In genomic region chr1:180974236-180974635, GRCh38 we compare ENCODE assay signal across 30 cellular contexts. TPM values are rescaled to one million over a fixed set of nuclear protein-coding genes. Genes with fewer than 3 reads are reported as not detected.
DNase-seq lines count a peak whose midpoint lies in the region; ATAC-seq and TF ChIP-seq lines count a peak whose summit lies in the region.
"Had no signal": no experiment of that assay in that cellular context is flagged by ENCODE, and none has a peak within 500 bp of the region (broad histone marks: within the 10 kb centered on the region; RNA-seq: fewer than 3 reads in every experiment).

No MANE protein-coding gene starts in this region.

- H3K9me3 Mint-ChIP-seq in nephron progenitor cell = peaks cover 2% of the 10 kb centered on the region
- H3K9me3 Mint-ChIP-seq: effector memory CD8-positive, alpha-beta T cell; IgD-negative memory B cell; stimulated activated naive B cell treated with anti-CD40 and anti-IgM and Interleukin-4, amounts not matched to agents 10 μg/mL and 1 μg/mL and 100 μg/mL, for 72 hours had no signal

- intact Hi-C loops in body of pancreas (cut with DNase I) = no loop called here

- H3K4me1 Mint-ChIP-seq in T-helper 17 cell (peaks cover 27% of the 10 kb centered on the region), nephron progenitor cell (peaks cover 82% of the 10 kb centered on the region)

- H3K36me3 ChIP-seq in body of pancreas (replicated peaks in 1 of 2; ENCODE audit: insufficient read depth in 1 of 2, low read depth in 2 of 2) (no peaks in the 10 kb centered on the region), tibial nerve (peaks cover 0 to 46% (median 8%) of the 10 kb centered on the region in 3 donors)
- H3K36me3 ChIP-seq: gastrocnemius medialis had no signal

- H3K27me3 Mint-ChIP-seq in T-helper 17 cell (no peaks in the 10 kb centered on the region), nephron progenitor cell (ENCODE audit: low read depth, poor library complexity) (no peaks in the 10 kb centered on the region)
- H3K27me3 Mint-ChIP-seq: effector memory CD8-positive, alpha-beta T cell; IgD-negative memory B cell; stimulated activated naive B cell treated with anti-CD40 and anti-IgM and Interleukin-4, amounts not matched to agents 10 μg/mL and 1 μg/mL and 100 μg/mL, for 72 hours had no signal

- TF ChIP-seq POLR2A in body of pancreas (IDR thresholded peaks at IDR 0.05) (no peak), tibial nerve (IDR thresholded peaks at IDR 0.05) (no peak)

- H3K27ac Mint-ChIP-seq in T-helper 17 cell (peak overlapping the region; percentile 85), nephron progenitor cell (peak overlapping the region; percentile 40)
- H3K27ac Mint-ChIP-seq: IgD-negative memory B cell; stimulated activated naive B cell treated with anti-CD40 and anti-IgM and Interleukin-4, amounts not matched to agents 10 μg/mL and 1 μg/mL and 100 μg/mL, for 72 hours had no signal

- WGBS in body of pancreas, 2 donors = 54 to 59% methylated on average over 4 of the region's 4 CpGs
- WGBS in tibial nerve, 2 donors = 34 to 40% methylated on average over 4 of the region's 4 CpGs

- no peak for TF ChIP-seq EP300 in tibial nerve (IDR thresholded peaks at IDR 0.05)

- in situ Hi-C loops in GM13977 (cut with MboI; ENCODE audit: low pct_unique_long_range_greater_than_20kb, low sequenced_read_pairs, unreplicated experiment) = no loop called here

- H3K27ac ChIP-seq in HL-60 (replicated peaks) = peak overlapping the region; percentile 62; the same call in 1 of the 2 replicates
- no peak overlapping the region for H3K27ac ChIP-seq in body of pancreas
- peak overlapping the region in 2 of 4 donors; percentile 39 to 78 for H3K27ac ChIP-seq in tibial nerve
- H3K27ac ChIP-seq: 22Rv1, C4-2B, colonic mucosa, gastrocnemius medialis, hepatocyte, PC-9, sigmoid colon, WERI-Rb-1 had no signal

- H3K9me3 ChIP-seq in T-helper 17 cell (ENCODE audit: control insufficient read depth, low read length, poor library complexity, severe bottlenecking) (no peaks in the 10 kb centered on the region), body of pancreas (no peaks in the 10 kb centered on the region), tibial nerve (no peaks in the 10 kb centered on the region)
- H3K9me3 ChIP-seq: colonic mucosa, gastrocnemius medialis, sigmoid colon had no signal

- DNase-seq in NCI-H1417 (lab: John Stamatoyannopoulos, UW) (peak in 2 of 3 experiments; percentile 29 to 80), NCI-H1417 treated with DMSO at 0.1 percent for 48 hours (lab: John Stamatoyannopoulos, UW) (no peak), HL-60 (ENCODE audit: low read depth in 1 of 2, low spot score in 1 of 2) (no peak), T-helper 17 cell (no peak), nephron progenitor cell (no peak), GM13977 (ENCODE audit: low spot score) (no peak), body of pancreas (no peak), tibial nerve (ENCODE audit: low spot score in 2 of 2) (no peak)
- DNase-seq: activated CD4-positive, alpha-beta T cell treated with anti-CD3 and anti-CD28 coated beads for 48 hours; activated CD8-positive, alpha-beta memory T cell treated with anti-CD3 and anti-CD28 coated beads for 24 hours; activated T-cell treated with anti-CD3 and anti-CD28 coated beads, Interleukin-2, amount 50 U/mL, for 48 hours; colonic mucosa; effector memory CD8-positive, alpha-beta T cell; gastrocnemius medialis; left colon; mammary epithelial cell; NCI-H1092; NCI-H446 treated with DMSO at 0.1 percent for 48 hours; PC-9; posterior cingulate gyrus; SHP77; sigmoid colon; stimulated activated naive B cell treated with anti-CD40 and anti-IgM and Interleukin-4, amounts not matched to agents 10 μg/mL and 1 μg/mL and 100 μg/mL, for 72 hours; T-helper 9 cell; WERI-Rb-1 had no signal

- H3K4me3 ChIP-seq in HL-60 (replicated peaks; ENCODE audit: insufficient read depth, low read length) (no peak overlapping the region), body of pancreas (no peak overlapping the region), tibial nerve (no peak overlapping the region)
- H3K4me3 ChIP-seq: colonic mucosa, gastrocnemius medialis, hepatocyte, PC-9, sigmoid colon had no signal

- no peak for TF ChIP-seq CTCF in HL-60 (IDR thresholded peaks at IDR 0.05; ENCODE audit: insufficient read depth, low read length)
- no peak for TF ChIP-seq CTCF in nephron progenitor cell (IDR thresholded peaks at IDR 0.05)
- no peak for TF ChIP-seq CTCF in GM13977 (IDR thresholded peaks at IDR 0.05; ENCODE audit: extremely low read depth, insufficient read depth, missing control alignments)
- TF ChIP-seq CTCF in body of pancreas (IDR thresholded peaks at IDR 0.05) = no peak
- TF ChIP-seq CTCF in tibial nerve (IDR thresholded peaks at IDR 0.05) = no peak

- H3K4me1 ChIP-seq in body of pancreas (peaks cover 26% of the 10 kb centered on the region), tibial nerve (peaks cover 0 to 68% (median 7%) of the 10 kb centered on the region in 4 donors)
- H3K4me1 ChIP-seq: colonic mucosa had no signal

- ATAC-seq in T-helper 17 cell = no peak
- no peak for ATAC-seq in body of pancreas
- ATAC-seq: effector memory CD8-positive, alpha-beta T cell; gastrocnemius medialis; left colon; stimulated activated naive B cell treated with anti-CD40 and anti-IgM and Interleukin-4, amounts not matched to agents 10 μg/mL and 1 μg/mL and 100 μg/mL, for 72 hours had no signal

- no peak overlapping the region for H3K4me3 Mint-ChIP-seq in T-helper 17 cell
- H3K4me3 Mint-ChIP-seq in nephron progenitor cell = no peak overlapping the region
- H3K4me3 Mint-ChIP-seq: effector memory CD8-positive, alpha-beta T cell; IgD-negative memory B cell; stimulated activated naive B cell treated with anti-CD40 and anti-IgM and Interleukin-4, amounts not matched to agents 10 μg/mL and 1 μg/mL and 100 μg/mL, for 72 hours had no signal

- H3K36me3 Mint-ChIP-seq in T-helper 17 cell (ENCODE audit: low read depth) (peaks cover 17% of the 10 kb centered on the region), nephron progenitor cell (ENCODE audit: low read depth) (peaks cover 76% of the 10 kb centered on the region)

- H3K27me3 ChIP-seq in HL-60 (ENCODE audit: insufficient read depth, poor library complexity, severe bottlenecking) (no peaks in the 10 kb centered on the region), body of pancreas (no peaks in the 10 kb centered on the region), tibial nerve (no peaks in the 10 kb centered on the region)
- H3K27me3 ChIP-seq: colonic mucosa, gastrocnemius medialis, hepatocyte, sigmoid colon had no signal

RNA-seq across cellular contexts. Expression of gene STX6, which starts 48.4 kb away (rescaled TPM):
- total RNA-seq in T-helper 17 cell = 10 to 100 TPM in 1 of 2 donors, 1 to 10 TPM in 1; 9.0 to 11.8 TPM
- total RNA-seq in body of pancreas = 10 to 100 TPM in 1 of 2 donors, 1 to 10 TPM in 1; 8.6 to 10.9 TPM
- total RNA-seq in tibial nerve = 10 to 100 TPM; 30.0 to 43.7 (median 38.6) TPM

RNA-seq across cellular contexts. Expression of gene MR1, which starts 59.5 kb away (rescaled TPM):
- 10 to 100 TPM; 18.3 to 20.8 TPM for total RNA-seq in T-helper 17 cell
- total RNA-seq in body of pancreas = 1 to 10 TPM; 2.3 to 4.9 TPM
- 10 to 100 TPM in 3 of 4 donors, 1 to 10 TPM in 1; 9.2 to 26.2 (median 10.9) TPM for total RNA-seq in tibial nerve
- total RNA-seq: H1 had no signal

Comparison
In these comparisons a context has a peak if more than half of its experiments do, and no peak if none do; other contexts are left out.
1. DNase-seq: peak in NCI-H1417 (2 of 3); none in NCI-H1417 treated with DMSO at 0.1 percent for 48 hours (single experiment), HL-60 (0 of 2), T-helper 17 cell (0 of 3), nephron progenitor cell (single experiment), GM13977 (single experiment), body of pancreas (0 of 4) and tibial nerve (0 of 2).